ENCODE assay signal across 8 cellular contexts in the genomic region with DNA sequence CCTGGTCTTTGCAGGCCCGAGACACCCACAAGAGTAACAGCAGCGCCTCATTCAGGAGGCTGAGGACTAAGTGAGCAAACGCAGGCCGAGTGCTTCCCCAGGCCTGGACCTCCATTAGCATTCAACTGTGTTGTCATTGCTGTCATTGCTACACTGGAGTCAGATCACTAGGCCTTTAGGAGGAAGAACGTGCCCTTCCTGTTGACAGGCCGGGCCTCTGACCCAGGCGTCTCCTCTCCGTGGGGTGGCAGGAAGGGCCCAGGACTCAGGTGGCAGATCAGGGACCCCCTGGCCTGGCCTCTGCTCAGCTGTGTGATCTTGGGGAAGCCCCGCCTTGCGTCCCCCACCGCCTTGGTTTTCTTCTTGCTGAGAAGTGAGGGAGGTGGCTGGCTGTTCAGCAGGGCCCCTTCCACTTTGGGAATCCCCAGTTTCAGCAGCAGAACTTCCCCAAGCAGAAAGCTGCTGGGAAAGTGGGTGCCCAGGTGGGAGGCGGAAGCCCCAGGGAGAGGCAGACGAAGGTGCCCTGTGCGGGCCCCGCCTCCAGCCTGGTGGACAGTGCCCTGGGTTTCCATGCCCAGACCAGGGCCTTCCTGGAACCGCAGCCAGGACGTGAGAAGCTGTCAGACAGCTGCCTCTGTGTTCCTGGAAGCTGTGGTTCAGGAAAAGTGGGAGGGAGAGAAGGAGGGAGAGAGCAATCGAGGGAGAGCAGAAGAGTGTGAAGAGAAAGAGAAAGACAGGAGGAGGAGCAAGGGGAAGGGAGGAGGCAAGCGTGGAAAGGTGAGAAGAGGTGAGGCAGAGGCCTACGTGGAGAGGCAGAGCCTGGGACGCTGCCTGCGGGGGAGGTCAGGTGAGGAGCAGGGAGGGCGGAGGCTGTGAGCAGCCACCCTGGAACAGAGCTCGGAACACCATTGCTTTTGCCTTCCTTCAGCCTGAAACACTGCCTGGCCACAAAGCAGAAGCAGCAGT. TPM values are rescaled to one million over a fixed set of nuclear protein-coding genes. Genes with fewer than 3 reads are reported as not detected.
DNase-seq lines count a peak whose midpoint lies in the region; ATAC-seq lines count a peak whose summit lies in the region.

No MANE protein-coding gene starts in this region.

- H3K27me3 Mint-ChIP-seq in activated T-cell treated with anti-CD3 and anti-CD28 coated beads, Interleukin-2, amount 50 U/mL, for 24 hours = no peaks in the 10 kb centered on the region
- H3K27me3 Mint-ChIP-seq in immature natural killer cell (ENCODE audit: low read depth in 3 of 3) = peaks cover 0 to 5% (median 0%) of the 10 kb centered on the region in 3 donors
- H3K27me3 Mint-ChIP-seq in stimulated activated naive CD8-positive, alpha-beta T cell treated with anti-CD3 and anti-CD28 coated beads, Interleukin-15, Interleukin-2, amounts not matched to agents 100 ng/mL and 50 ng/mL, for 24 hours = no peaks in the 10 kb centered on the region

- H3K27ac Mint-ChIP-seq in activated T-cell treated with anti-CD3 and anti-CD28 coated beads, Interleukin-2, amount 50 U/mL, for 24 hours = peak overlapping the region; percentile 92
- peak overlapping the region; percentile 17 to 68 (median 48) for H3K27ac Mint-ChIP-seq in immature natural killer cell
- peak overlapping the region; percentile 94 for H3K27ac Mint-ChIP-seq in stimulated activated naive CD8-positive, alpha-beta T cell treated with anti-CD3 and anti-CD28 coated beads, Interleukin-15, Interleukin-2, amounts not matched to agents 100 ng/mL and 50 ng/mL, for 24 hours

- peak overlapping the region; percentile 41 for H3K4me3 Mint-ChIP-seq in activated T-cell treated with anti-CD3 and anti-CD28 coated beads, Interleukin-2, amount 50 U/mL, for 24 hours
- H3K4me3 Mint-ChIP-seq in immature natural killer cell = peak overlapping the region in 1 of 5 donors; percentile 25
- peak overlapping the region; percentile 23 for H3K4me3 Mint-ChIP-seq in stimulated activated naive CD8-positive, alpha-beta T cell treated with anti-CD3 and anti-CD28 coated beads, Interleukin-15, Interleukin-2, amounts not matched to agents 100 ng/mL and 50 ng/mL, for 24 hours

- peaks cover 47% of the 10 kb centered on the region for H3K4me1 Mint-ChIP-seq in activated T-cell treated with anti-CD3 and anti-CD28 coated beads, Interleukin-2, amount 50 U/mL, for 24 hours (ENCODE audit: low read depth)
- no peaks in the 10 kb centered on the region for H3K4me1 Mint-ChIP-seq in immature natural killer cell
- peaks cover 58% of the 10 kb centered on the region for H3K4me1 Mint-ChIP-seq in stimulated activated naive CD8-positive, alpha-beta T cell treated with anti-CD3 and anti-CD28 coated beads, Interleukin-15, Interleukin-2, amounts not matched to agents 100 ng/mL and 50 ng/mL, for 24 hours (ENCODE audit: low read depth)

- H3K36me3 Mint-ChIP-seq in activated T-cell treated with anti-CD3 and anti-CD28 coated beads, Interleukin-2, amount 50 U/mL, for 24 hours (ENCODE audit: low read depth) = no peaks in the 10 kb centered on the region
- H3K36me3 Mint-ChIP-seq in immature natural killer cell = no peaks in the 10 kb centered on the region
- H3K36me3 Mint-ChIP-seq in stimulated activated naive CD8-positive, alpha-beta T cell treated with anti-CD3 and anti-CD28 coated beads, Interleukin-15, Interleukin-2, amounts not matched to agents 100 ng/mL and 50 ng/mL, for 24 hours (ENCODE audit: low read depth) = no peaks in the 10 kb centered on the region

- DNase-seq in activated T-cell treated with anti-CD3 and anti-CD28 coated beads, Interleukin-2, amount 50 U/mL, for 24 hours = peak; percentile 71
- DNase-seq in immature natural killer cell = peak in 2 of 3 donors; percentile 11 to 25
- no peak for DNase-seq in NCI-H2029 treated with DMSO at 0.1 percent for 48 hours (lab: John Stamatoyannopoulos, UW)

- ATAC-seq in GM19324 (IDR thresholded peaks at IDR 0.05; ENCODE audit: low FRiP score, unreplicated experiment) (peak; percentile 44), HG03565 (IDR thresholded peaks at IDR 0.05; ENCODE audit: unreplicated experiment) (peak; percentile 32), GM18867 (IDR thresholded peaks at IDR 0.05; ENCODE audit: unreplicated experiment) (no peak), HG03159 (IDR thresholded peaks at IDR 0.05; ENCODE audit: unreplicated experiment) (no peak)

- H3K9me3 Mint-ChIP-seq in activated T-cell treated with anti-CD3 and anti-CD28 coated beads, Interleukin-2, amount 50 U/mL, for 24 hours = no peaks in the 10 kb centered on the region
- no peaks in the 10 kb centered on the region for H3K9me3 Mint-ChIP-seq in immature natural killer cell
- no peaks in the 10 kb centered on the region for H3K9me3 Mint-ChIP-seq in stimulated activated naive CD8-positive, alpha-beta T cell treated with anti-CD3 and anti-CD28 coated beads, Interleukin-15, Interleukin-2, amounts not matched to agents 100 ng/mL and 50 ng/mL, for 24 hours

RNA-seq across cellular contexts. Expression of a gene that starts 18.9 kb away (rescaled TPM):
- not detected for polyA plus RNA-seq in immature natural killer cell

RNA-seq across cellular contexts. Expression of a gene that starts 24.0 kb away (rescaled TPM):
- polyA plus RNA-seq in immature natural killer cell = 1 to 10 TPM in 1 of 3 donors, under 1 TPM in 1, not detected in 1; 0.62 to 1.6 TPM

Comparison
In these comparisons a context has a peak if more than half of its experiments do, and no peak if none do; other contexts are left out.
1. ATAC-seq: peak in GM19324 (single experiment) and HG03565 (single experiment); none in GM18867 (single experiment) and HG03159 (single experiment).
2. Peak in every context shown above with its lines, with median percentiles within 50 percentile points of each other: H3K27ac Mint-ChIP-seq.